8 cellular contexts compared by ENCODE assay signal in the genomic region with DNA sequence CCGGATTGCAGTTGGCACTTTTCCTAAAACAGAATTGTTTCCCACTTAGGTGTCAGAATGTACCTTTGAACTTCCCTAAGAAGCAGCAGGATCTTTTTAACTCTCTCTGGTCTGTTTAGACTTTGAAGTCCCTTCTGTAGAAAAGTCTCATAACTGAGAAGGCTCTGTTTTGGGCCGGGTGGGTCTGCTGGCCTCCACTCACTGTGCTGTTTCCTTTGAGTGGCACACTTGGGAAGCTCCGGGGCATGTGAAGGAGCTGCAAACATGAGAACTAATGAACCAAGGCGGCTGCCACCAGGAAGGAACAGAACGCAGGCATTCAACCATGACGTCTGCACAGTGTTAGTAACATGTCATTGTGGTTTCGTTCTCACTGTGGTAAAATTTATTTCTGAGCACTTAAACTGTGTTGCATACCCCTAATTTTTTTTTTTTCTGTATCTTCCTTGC. TPM values are rescaled to one million over a fixed set of nuclear protein-coding genes. Genes with fewer than 3 reads are reported as not detected.
DNase-seq lines count a peak whose midpoint lies in the region; ATAC-seq and TF ChIP-seq lines count a peak whose summit lies in the region.

No MANE protein-coding gene starts in this region.

- intact Hi-C loops in left lung (cut with DNase I) = no loop called here

- no peak overlapping the region for H3K4me3 ChIP-seq in left lung

- no peak for TF ChIP-seq CTCF in left lung (IDR thresholded peaks at IDR 0.05)

- DNase-seq in NCI-H2171 treated with DMSO at 0.1 percent for 48 hours (lab: John Stamatoyannopoulos, UW) (peak; percentile 45), NCI-H2171 (lab: John Stamatoyannopoulos, UW) (no peak), NCI-H2029 (lab: John Stamatoyannopoulos, UW) (peak; percentile 75), left lung (no peak), SKM-1 (lab: John Stamatoyannopoulos, UW; ENCODE audit: unreplicated experiment) (no peak), DMS 273 treated with DMSO at 0.1 percent for 48 hours (lab: John Stamatoyannopoulos, UW) (no peak)
- DNase-seq in activated CD8-positive, alpha-beta memory T cell treated with anti-CD3 and anti-CD28 coated beads, Interleukin-2, amount 50 U/mL, for 4 hours = peak; percentile 60
- DNase-seq in stimulated activated naive CD4-positive, alpha-beta T cell (lab: John Stamatoyannopoulos, UW) = peak; percentile 61 to 88 (median 79)

- peak; percentile 58 for ATAC-seq in left lung

- peaks cover 0 to 9% of the 10 kb centered on the region in 2 donors for H3K36me3 ChIP-seq in left lung

- H3K27ac ChIP-seq in left lung = no peak overlapping the region

- H3K9me3 ChIP-seq in left lung = no peaks in the 10 kb centered on the region

- no peaks in the 10 kb centered on the region for H3K27me3 ChIP-seq in left lung

- H3K4me1 ChIP-seq in left lung = peaks cover 0 to 25% of the 10 kb centered on the region in 2 donors

RNA-seq across cellular contexts. Expression of a gene that starts 19.5 kb away (rescaled TPM):
- total RNA-seq in left lung = 1 to 10 TPM; 5.4 to 7.8 TPM

RNA-seq across cellular contexts. Expression of a gene that starts 33.8 kb away (rescaled TPM):
- total RNA-seq in left lung = 10 to 100 TPM; 14.9 to 15.1 TPM

Comparison
In these comparisons a context has a peak if more than half of its experiments do, and no peak if none do; other contexts are left out.
1. DNase-seq: peak in NCI-H2171 treated with DMSO at 0.1 percent for 48 hours (single experiment), NCI-H2029 (single experiment), activated CD8-positive, alpha-beta memory T cell treated with anti-CD3 and anti-CD28 coated beads, Interleukin-2, amount 50 U/mL, for 4 hours (single experiment) and stimulated activated naive CD4-positive, alpha-beta T cell (6 of 6); none in NCI-H2171 (single experiment), left lung (0 of 2), SKM-1 (single experiment) and DMS 273 treated with DMSO at 0.1 percent for 48 hours (single experiment).